23 cellular contexts compared by ENCODE assay signal in the genomic region with DNA sequence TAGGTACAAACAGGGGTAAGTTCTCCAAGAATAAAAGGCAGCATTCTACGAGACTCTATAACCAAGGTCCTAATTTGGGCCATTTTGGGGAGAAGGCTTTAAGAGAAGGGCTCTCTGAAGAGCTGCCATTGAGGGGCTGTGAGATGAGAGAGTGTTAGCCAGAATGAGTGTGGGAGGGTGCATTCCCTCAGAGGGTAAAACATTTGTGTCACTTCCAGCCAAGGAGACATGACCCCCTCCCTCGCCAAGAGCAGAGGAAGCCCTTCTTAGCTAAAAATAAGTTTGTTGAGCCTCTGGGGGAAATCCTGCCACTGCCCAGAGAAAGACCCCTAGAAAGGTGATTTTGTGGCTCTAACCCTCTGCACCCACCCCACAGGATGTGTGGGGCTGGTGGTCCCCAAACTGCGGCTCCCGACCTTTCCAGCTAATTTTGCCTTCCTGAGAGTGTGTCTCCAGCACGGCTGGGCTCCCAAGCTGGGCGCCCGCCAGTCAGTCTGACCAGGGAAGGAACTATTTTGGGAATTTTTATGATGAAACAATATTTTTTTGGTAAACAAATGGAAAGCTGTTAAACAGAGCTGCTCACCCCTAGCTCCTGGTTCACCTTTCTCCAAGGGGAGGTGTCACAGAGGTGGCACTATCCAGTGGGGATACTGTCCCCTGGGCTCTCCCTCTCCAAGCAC.
DNase-seq lines count a peak whose midpoint lies in the region; ATAC-seq and TF ChIP-seq lines count a peak whose summit lies in the region.
"Had no signal": no experiment of that assay in that cellular context is flagged by ENCODE, and none has a peak within 500 bp of the region (broad histone marks: within the 10 kb centered on the region; RNA-seq: fewer than 3 reads in every experiment).

No MANE protein-coding gene starts in this region.

- peaks cover 20 to 31% of the 10 kb centered on the region in 2 donors for H3K4me1 ChIP-seq in thoracic aorta (ENCODE audit: control insufficient read depth in 1 of 2, low read depth in 2 of 2)
- H3K4me1 ChIP-seq: body of pancreas, foreskin keratinocyte, neural progenitor cell, thyroid gland had no signal

- no peaks in the 10 kb centered on the region for H3K9me3 Mint-ChIP-seq in activated naive CD4-positive, alpha-beta T cell treated with anti-CD3 and anti-CD28 coated beads, Interleukin-2, amount 10 ng/mL, durations not matched to agents 7 days and 5 days
- H3K9me3 Mint-ChIP-seq: activated B cell treated with CpG ODN at 0.5 μM for 24 hours; activated CD4-positive, alpha-beta memory T cell treated with anti-CD3 and anti-CD28 coated beads, Interleukin-2, amount 10 ng/mL, durations not matched to agents 7 days and 5 days; activated T-cell treated with anti-CD3 and anti-CD28 coated beads, Interleukin-2, amount 50 U/mL, for 24 hours; dendritic cell treated with granulocyte-macrophage colony-stimulating factor and Interleukin-4, amounts not matched to agents 40 ng/mL and 50 ng/mL, for 4 days; neural progenitor cell; stimulated activated memory B cell treated with anti-CD40 and anti-IgM and Interleukin-4, amounts not matched to agents 10 μg/mL and 1 μg/mL and 100 μg/mL, for 72 hours had no signal

- no peak overlapping the region for H3K4me3 Mint-ChIP-seq in activated naive CD4-positive, alpha-beta T cell treated with anti-CD3 and anti-CD28 coated beads, Interleukin-2, amount 10 ng/mL, durations not matched to agents 7 days and 5 days
- H3K4me3 Mint-ChIP-seq: activated B cell treated with CpG ODN at 0.5 μM for 24 hours; activated CD4-positive, alpha-beta memory T cell treated with anti-CD3 and anti-CD28 coated beads, Interleukin-2, amount 10 ng/mL, durations not matched to agents 7 days and 5 days; activated naive CD8-positive, alpha-beta T cell; activated T-cell treated with anti-CD3 and anti-CD28 coated beads, Interleukin-2, amount 50 U/mL, for 24 hours; dendritic cell treated with granulocyte-macrophage colony-stimulating factor and Interleukin-4, amounts not matched to agents 40 ng/mL and 50 ng/mL, for 4 days; neural progenitor cell; stimulated activated memory B cell treated with anti-CD40 and anti-IgM and Interleukin-4, amounts not matched to agents 10 μg/mL and 1 μg/mL and 100 μg/mL, for 72 hours had no signal

- peak overlapping the region; percentile 58 for H3K4me3 ChIP-seq in thoracic aorta
- H3K4me3 ChIP-seq: body of pancreas, neural progenitor cell, thyroid gland had no signal

- ATAC-seq in left lobe of liver (peak; percentile 16), thoracic aorta (ENCODE audit: insufficient number of reproducible peaks, low FRiP score, low read depth) (peak; percentile 32)
- ATAC-seq: body of pancreas; foreskin keratinocyte; stimulated activated memory B cell treated with anti-CD40 and anti-IgM and Interleukin-4, amounts not matched to agents 10 μg/mL and 1 μg/mL and 100 μg/mL, for 72 hours had no signal

- CTCF ChIA-PET in activated naive CD4-positive, alpha-beta T cell treated with anti-CD3 and anti-CD28 coated beads, Interleukin-2, amount 10 ng/mL, durations not matched to agents 7 days and 5 days (lab: Charles Lee) = interaction anchor here (1.0 to 1.2 kb wide), 2 partner anchors 11 to 54 kb away, joined by 3 to 4 read pairs; no protein-coding TSS in a partner anchor

- peak overlapping the region; percentile 45 to 66 for H3K27ac ChIP-seq in thoracic aorta
- H3K27ac ChIP-seq: body of pancreas, foreskin keratinocyte, neural progenitor cell, thyroid gland had no signal

- H3K36me3 ChIP-seq in thoracic aorta = no peaks in the 10 kb centered on the region
- H3K36me3 ChIP-seq: neural progenitor cell, thyroid gland had no signal

- no peaks in the 10 kb centered on the region for H3K27me3 ChIP-seq in thoracic aorta (replicated peaks; ENCODE audit: insufficient read depth)
- H3K27me3 ChIP-seq: body of pancreas, neural progenitor cell, thyroid gland had no signal

- H3K36me3 Mint-ChIP-seq in activated naive CD4-positive, alpha-beta T cell treated with anti-CD3 and anti-CD28 coated beads, Interleukin-2, amount 10 ng/mL, durations not matched to agents 7 days and 5 days = no peaks in the 10 kb centered on the region
- H3K36me3 Mint-ChIP-seq: activated naive CD8-positive, alpha-beta T cell; neural progenitor cell; stimulated activated memory B cell treated with anti-CD40 and anti-IgM and Interleukin-4, amounts not matched to agents 10 μg/mL and 1 μg/mL and 100 μg/mL, for 72 hours had no signal

- DNase-seq in GM04504 (ENCODE audit: low read depth) = peak; percentile 16
- DNase-seq in dedifferentiated amniotic fluid mesenchymal stem cell (ENCODE audit: extremely low spot score) = peak; percentile 17
- DNase-seq in left lobe of liver (ENCODE audit: low spot score) = peak; percentile 43
- DNase-seq in thoracic aorta (ENCODE audit: low spot score) = no peak
- DNase-seq in activated naive CD4-positive, alpha-beta T cell treated with anti-CD3 and anti-CD28 coated beads, Interleukin-2, amount 10 ng/mL, durations not matched to agents 7 days and 5 days = no peak
- DNase-seq in NCI-H2107 treated with DMSO at 0.1 percent for 48 hours (lab: John Stamatoyannopoulos, UW; ENCODE audit: unreplicated experiment) = no peak
- DNase-seq in RPMI8226 = no peak
- no peak for DNase-seq in NCI-H1092 (lab: John Stamatoyannopoulos, UW)
- DNase-seq: activated B cell treated with CpG ODN at 0.5 μM for 24 hours; activated CD4-positive, alpha-beta memory T cell treated with anti-CD3 and anti-CD28 coated beads, Interleukin-2, amount 10 ng/mL, durations not matched to agents 7 days and 5 days; activated T-cell treated with anti-CD3 and anti-CD28 coated beads, Interleukin-2, amount 50 U/mL, for 24 hours; body of pancreas; foreskin keratinocyte; GOT3; Kasumi-1; NCI-H1417; NCI-H2171 treated with DMSO at 0.1 percent for 48 hours; NCI-H748 treated with DMSO at 0.1 percent for 48 hours; thyroid gland had no signal

- H3K27me3 Mint-ChIP-seq in activated naive CD4-positive, alpha-beta T cell treated with anti-CD3 and anti-CD28 coated beads, Interleukin-2, amount 10 ng/mL, durations not matched to agents 7 days and 5 days = peaks cover 20% of the 10 kb centered on the region
- H3K27me3 Mint-ChIP-seq: stimulated activated memory B cell treated with anti-CD40 and anti-IgM and Interleukin-4, amounts not matched to agents 10 μg/mL and 1 μg/mL and 100 μg/mL, for 72 hours had no signal

- no peak for TF ChIP-seq CTCF in thoracic aorta (IDR thresholded peaks at IDR 0.05)

- no peak overlapping the region for H3K27ac Mint-ChIP-seq in activated naive CD4-positive, alpha-beta T cell treated with anti-CD3 and anti-CD28 coated beads, Interleukin-2, amount 10 ng/mL, durations not matched to agents 7 days and 5 days
- H3K27ac Mint-ChIP-seq: activated B cell treated with CpG ODN at 0.5 μM for 24 hours; activated CD4-positive, alpha-beta memory T cell treated with anti-CD3 and anti-CD28 coated beads, Interleukin-2, amount 10 ng/mL, durations not matched to agents 7 days and 5 days; activated naive CD8-positive, alpha-beta T cell; activated T-cell treated with anti-CD3 and anti-CD28 coated beads, Interleukin-2, amount 50 U/mL, for 24 hours; dendritic cell treated with granulocyte-macrophage colony-stimulating factor and Interleukin-4, amounts not matched to agents 40 ng/mL and 50 ng/mL, for 4 days; neural progenitor cell; stimulated activated memory B cell treated with anti-CD40 and anti-IgM and Interleukin-4, amounts not matched to agents 10 μg/mL and 1 μg/mL and 100 μg/mL, for 72 hours had no signal

- no peaks in the 10 kb centered on the region for H3K9me3 ChIP-seq in thoracic aorta
- H3K9me3 ChIP-seq: body of pancreas, thyroid gland had no signal

- H3K4me1 Mint-ChIP-seq in activated naive CD4-positive, alpha-beta T cell treated with anti-CD3 and anti-CD28 coated beads, Interleukin-2, amount 10 ng/mL, durations not matched to agents 7 days and 5 days = peaks cover 11% of the 10 kb centered on the region
- H3K4me1 Mint-ChIP-seq: activated B cell treated with CpG ODN at 0.5 μM for 24 hours had no signal

Comparison
In these comparisons a context has a peak if more than half of its experiments do, and no peak if none do; other contexts are left out.
1. DNase-seq: peak in GM04504 (single experiment), dedifferentiated amniotic fluid mesenchymal stem cell (single experiment) and left lobe of liver (single experiment); none in thoracic aorta (single experiment), activated naive CD4-positive, alpha-beta T cell treated with anti-CD3 and anti-CD28 coated beads, Interleukin-2, amount 10 ng/mL, durations not matched to agents 7 days and 5 days (single experiment), NCI-H2107 treated with DMSO at 0.1 percent for 48 hours (single experiment), RPMI8226 (single experiment) and NCI-H1092 (single experiment).